9 cellular contexts compared by ENCODE assay signal in the genomic region with DNA sequence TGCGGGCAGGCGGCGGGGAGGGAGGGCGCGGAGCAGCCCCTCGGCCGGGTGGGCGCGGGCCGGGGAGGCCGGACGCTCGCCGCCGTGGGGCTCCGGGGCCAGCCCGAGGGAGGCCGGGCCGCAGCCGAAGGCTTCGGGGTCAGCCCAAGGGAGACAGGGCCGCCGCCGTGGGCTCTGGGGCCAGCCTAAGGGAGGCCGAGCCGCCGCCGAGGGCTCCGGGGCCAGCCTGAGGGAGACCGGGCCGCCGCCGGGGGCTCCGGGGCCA. TPM values are rescaled to one million over a fixed set of nuclear protein-coding genes. Genes with fewer than 3 reads are reported as not detected.
DNase-seq lines count a peak whose midpoint lies in the region; ATAC-seq and TF ChIP-seq lines count a peak whose summit lies in the region.
"Had no signal": no experiment of that assay in that cellular context is flagged by ENCODE, and none has a peak within 500 bp of the region (broad histone marks: within the 10 kb centered on the region; RNA-seq: fewer than 3 reads in every experiment).

No MANE protein-coding gene starts in this region.

- no peak overlapping the region for H3K4me3 Mint-ChIP-seq in CD8-positive, alpha-beta T cell

- ATAC-seq in CD8-positive, alpha-beta T cell = no peak

- POLR2A ChIA-PET in CD8-positive, alpha-beta T cell (lab: Charles Lee) = interaction anchor here (1.1 to 3.5 kb wide), 4 partner anchors 21 to 109 kb away, joined by 3 to 18 read pairs (median 10); a partner anchor contains a TSS

- peak overlapping the region; percentile 76 for H3K27ac ChIP-seq in CD8-positive, alpha-beta T cell (ENCODE audit: low read depth, low read length)
- H3K27ac ChIP-seq in epithelial cell of prostate = peak overlapping the region; percentile 86
- H3K27ac ChIP-seq in neutrophil = peak overlapping the region; percentile 100

- no peak for DNase-seq in CD8-positive, alpha-beta T cell
- DNase-seq in LNCaP clone FGC (ENCODE audit: low read depth) (no peak), epithelial cell of prostate (ENCODE audit: low read depth, low spot score) (no peak), mesenteric fat pad (ENCODE audit: low spot score) (no peak), T-helper 2 cell (no peak), medulla oblongata (ENCODE audit: extremely low spot score) (no peak)
- no peak for DNase-seq in activated CD8-positive, alpha-beta memory T cell treated with anti-CD3 and anti-CD28 coated beads, Interleukin-2, amount 50 U/mL, for 4 hours

- peaks cover 70% of the 10 kb centered on the region for H3K4me1 Mint-ChIP-seq in CD8-positive, alpha-beta T cell (ENCODE audit: low read depth)

- H3K36me3 Mint-ChIP-seq in CD8-positive, alpha-beta T cell = peaks cover 18% of the 10 kb centered on the region

- CTCF ChIA-PET in CD8-positive, alpha-beta T cell (lab: Charles Lee) = interaction anchor here (1.0 to 5.9 kb wide), 5 partner anchors 65 to 288 kb away, joined by 3 to 41 read pairs (median 5); a partner anchor contains a TSS

- intact Hi-C loops in CD8-positive, alpha-beta T cell (cut with DNase I, micrococcal nuclease) = loop anchor here (1.0 to 10.0 kb wide), 20 partner anchors 31 to 1375 kb away; a partner anchor contains a TSS

- H3K27me3 ChIP-seq in CD8-positive, alpha-beta T cell (ENCODE audit: insufficient read depth, low read length) = no peaks in the 10 kb centered on the region
- H3K27me3 ChIP-seq in neutrophil = no peaks in the 10 kb centered on the region

- H3K4me3 ChIP-seq in CD8-positive, alpha-beta T cell (ENCODE audit: low read depth, low read length) = peak overlapping the region; percentile 93
- H3K4me3 ChIP-seq in LNCaP clone FGC (ENCODE audit: low read depth, low read length) (peak overlapping the region; percentile 91), neutrophil (ENCODE audit: low read depth in 1 of 2, low read length in 1 of 2) (peak overlapping the region; percentile 90 to 96)

- H3K4me1 ChIP-seq in CD8-positive, alpha-beta T cell (ENCODE audit: insufficient read depth, low read length) = peaks cover 63% of the 10 kb centered on the region
- H3K4me1 ChIP-seq in neutrophil (ENCODE audit: control insufficient read depth in 1 of 2, insufficient read depth in 1 of 2, low read depth in 1 of 2, low read length in 1 of 2) = peaks cover 53 to 59% of the 10 kb centered on the region in 2 experiments

- TF ChIP-seq CTCF in CD8-positive, alpha-beta T cell (IDR thresholded peaks at IDR 0.05) = no peak
- TF ChIP-seq CTCF in LNCaP clone FGC (IDR thresholded peaks at IDR 0.05; ENCODE audit: control insufficient read depth, extremely low read depth, insufficient read depth) = no peak
- TF ChIP-seq CTCF in neutrophil (IDR thresholded peaks at IDR 0.05) = no peak

- no peaks in the 10 kb centered on the region for H3K9me3 ChIP-seq in CD8-positive, alpha-beta T cell (ENCODE audit: low read length)
- H3K9me3 ChIP-seq in neutrophil = no peaks in the 10 kb centered on the region

- H3K27me3 Mint-ChIP-seq in CD8-positive, alpha-beta T cell (ENCODE audit: low read depth) = no peaks in the 10 kb centered on the region
- H3K27me3 Mint-ChIP-seq: T-cell had no signal

- H3K9me3 Mint-ChIP-seq in CD8-positive, alpha-beta T cell = no peaks in the 10 kb centered on the region
- H3K9me3 Mint-ChIP-seq: T-cell had no signal

- no peak overlapping the region for H3K27ac Mint-ChIP-seq in CD8-positive, alpha-beta T cell

- no peaks in the 10 kb centered on the region for H3K36me3 ChIP-seq in CD8-positive, alpha-beta T cell (ENCODE audit: insufficient read depth, low read length)
- peaks cover 9% of the 10 kb centered on the region for H3K36me3 ChIP-seq in neutrophil

RNA-seq across cellular contexts. Expression of a gene that starts 0.3 kb away (rescaled TPM):
- total RNA-seq in CD8-positive, alpha-beta T cell = 10 to 100 TPM; 18.4 to 19.7 TPM
- 33.4 TPM for total RNA-seq in mesenteric fat pad
